8 cellular contexts compared by ENCODE assay signal in genomic region chr5:55505711-55506110, GRCh38. TPM values are rescaled to one million over a fixed set of nuclear protein-coding genes. Genes with fewer than 3 reads are reported as not detected.
DNase-seq lines count a peak whose midpoint lies in the region; ATAC-seq and TF ChIP-seq lines count a peak whose summit lies in the region.
"Not testable (repeated sequence)": the region's sequence is repeated elsewhere in the genome, so short reads cannot be mapped to it uniquely, and the experiment has no call there.

No MANE protein-coding gene starts in this region.

- not testable (repeated sequence) for H3K4me1 ChIP-seq in GM23338 (ENCODE audit: insufficient read depth); H9 (ENCODE audit: insufficient read depth, low read length); neuronal stem cell (ENCODE audit: control insufficient read depth in 2 of 2, insufficient read depth in 1 of 2, low read depth in 1 of 2, low read length in 2 of 2); trophoblast cell (ENCODE audit: control insufficient read depth in 1 of 2, insufficient read depth in 2 of 2, low read length in 2 of 2)
- peaks cover 3 to 45% (median 38%) of the 10 kb centered on the region in 5 donors for H3K4me1 ChIP-seq in subcutaneous abdominal adipose tissue (ENCODE audit: control insufficient read depth in 5 of 5, insufficient read depth in 5 of 5, low read length in 5 of 5)
- peaks cover 33 to 41% of the 10 kb centered on the region in 2 donors for H3K4me1 ChIP-seq in thyroid gland

- not testable (repeated sequence) for TF ChIP-seq CTCF in GM23338 (conservative IDR thresholded peaks at IDR 0.05; ENCODE audit: low read depth in 2 of 2); H9 (conservative IDR thresholded peaks at IDR 0.05); WTC11 (IDR thresholded peaks at IDR 0.05); nephron (IDR thresholded peaks at IDR 0.05; ENCODE audit: unreplicated experiment in 3 of 3); thyroid gland (IDR thresholded peaks at IDR 0.05)

- not testable (repeated sequence) for H3K9me2 ChIP-seq in GM23338 (ENCODE audit: insufficient read depth)

- not testable (repeated sequence) for H3K27me3 ChIP-seq in GM23338 (ENCODE audit: insufficient read depth); H9 (ENCODE audit: insufficient read depth, low read length); neuronal stem cell (ENCODE audit: control insufficient read depth in 3 of 3, insufficient read depth in 3 of 3, low read depth in 1 of 3, low read length in 3 of 3); trophoblast cell (ENCODE audit: insufficient read depth, low read length); subcutaneous abdominal adipose tissue (ENCODE audit: control insufficient read depth in 5 of 5, insufficient read depth in 4 of 5, low read length in 5 of 5); thyroid gland

- H3F3A ChIP-seq in GM23338 (replicated peaks; ENCODE audit: low read depth) = not testable (repeated sequence)

- CTCF ChIA-PET in WTC11 (lab: Charles Lee) = not testable (repeated sequence)

- H3K79me1 ChIP-seq in H9 (ENCODE audit: insufficient read depth, low read depth, low read length, poor library complexity, severe bottlenecking) = peaks cover 11% of the 10 kb centered on the region
- not testable (repeated sequence) for H3K79me1 ChIP-seq in neuronal stem cell (ENCODE audit: low read depth, low read length); trophoblast cell (ENCODE audit: low read length)

- H3K27me3 Mint-ChIP-seq in GM23338 (ENCODE audit: insufficient read depth, low read depth, poor library complexity); H9 (ENCODE audit: low read depth); WTC11 (ENCODE audit: low read depth); nephron (ENCODE audit: low read depth): not testable (repeated sequence)

- WGBS in H9 (ENCODE audit: extremely low coverage, insufficient read length, low lambda C conversion rate) = no CpG with 5 or more reads among the region's 6 CpGs
- no CpG with 5 or more reads among the region's 6 CpGs for WGBS in neuronal stem cell (ENCODE audit: extremely low coverage in 2 of 2, insufficient read length in 2 of 2, insufficient replicate concordance in 1 of 2), 2 donors
- no CpG with 5 or more reads among the region's 6 CpGs for WGBS in trophoblast cell (ENCODE audit: extremely low coverage, insufficient coverage, insufficient read length)
- WGBS in thyroid gland, 2 donors = 31 to 48% methylated on average over 6 of the region's 6 CpGs

- H4K91ac ChIP-seq in H9 (ENCODE audit: insufficient read length, low read depth, low read length); neuronal stem cell (ENCODE audit: low read depth, low read length, poor library complexity); trophoblast cell (ENCODE audit: low read depth, low read length): not testable (repeated sequence)

- H3K18ac ChIP-seq in H9 (ENCODE audit: insufficient read length, low read depth, low read length); neuronal stem cell (ENCODE audit: low read length); trophoblast cell (ENCODE audit: low read length): not testable (repeated sequence)

- not testable (repeated sequence) for H3K23me2 ChIP-seq in H9 (ENCODE audit: insufficient read length, low read depth, low read length, poor library complexity, severe bottlenecking)

- H2BK20ac ChIP-seq in H9 (ENCODE audit: low read depth, low read length, poor library complexity, severe bottlenecking) = not testable (repeated sequence)

- H3K36me3 ChIP-seq in GM23338 (ENCODE audit: insufficient read depth); neuronal stem cell (replicated peaks in 1 of 2; ENCODE audit: control insufficient read depth in 2 of 2, insufficient read depth in 2 of 2, low read length in 2 of 2); trophoblast cell (ENCODE audit: control insufficient read depth in 1 of 2, insufficient read depth in 2 of 2, low read length in 2 of 2); subcutaneous abdominal adipose tissue (ENCODE audit: control insufficient read depth in 5 of 5, insufficient read depth in 5 of 5, low read length in 5 of 5); thyroid gland: not testable (repeated sequence)

- not testable (repeated sequence) for H2BK15ac ChIP-seq in H9 (ENCODE audit: low read depth, low read length); neuronal stem cell (ENCODE audit: low read length)

- H4K12ac ChIP-seq in trophoblast cell (ENCODE audit: low read depth, low read length) = not testable (repeated sequence)

- not testable (repeated sequence) for TF ChIP-seq POLR2A in thyroid gland (IDR thresholded peaks at IDR 0.05)

- not testable (repeated sequence) for H2BK120ac ChIP-seq in H9 (ENCODE audit: low read depth, low read length, poor library complexity, severe bottlenecking); neuronal stem cell (ENCODE audit: low read depth, low read length); trophoblast cell (ENCODE audit: insufficient read depth, low read length, poor library complexity)

- H3K14ac ChIP-seq in H9 (ENCODE audit: insufficient read depth, low read length); neuronal stem cell (ENCODE audit: low read length); trophoblast cell (ENCODE audit: low read length): not testable (repeated sequence)

- H3K4me3 Mint-ChIP-seq in GM23338, H9, WTC11, nephron: not testable (repeated sequence)

- ATAC-seq in GM23338, WTC11: not testable (repeated sequence)

- not testable (repeated sequence) for H3K9me3 ChIP-seq in H9 (ENCODE audit: control insufficient read depth, low read depth, low read length); neuronal stem cell (replicated peaks in 1 of 2; ENCODE audit: control insufficient read depth in 2 of 2, insufficient read depth in 1 of 2, low read depth in 1 of 2, low read length in 2 of 2); trophoblast cell (ENCODE audit: insufficient read depth, low read depth, low read length); subcutaneous abdominal adipose tissue (ENCODE audit: control insufficient read depth in 5 of 5, low read length in 5 of 5); thyroid gland

- not testable (repeated sequence) for H3K9me3 Mint-ChIP-seq in GM23338, H9, WTC11, nephron

- peaks cover 92% of the 10 kb centered on the region for H3K79me2 ChIP-seq in GM23338 (replicated peaks; ENCODE audit: insufficient read depth)
- H3K79me2 ChIP-seq in H9 (ENCODE audit: insufficient read depth, low read length); trophoblast cell (ENCODE audit: control insufficient read depth, insufficient read depth, low read length, poor library complexity): not testable (repeated sequence)

- intact Hi-C loops in thyroid gland (cut with DNase I) = not testable (repeated sequence)

- H3K27ac Mint-ChIP-seq in GM23338 = not testable (repeated sequence)
- H3K27ac Mint-ChIP-seq in H9 (peak overlapping the region in 2 of 3 experiments; percentile 32 to 45; a peak in 2 of 7 replicates), WTC11 (peak overlapping the region; percentile 29), nephron (peak overlapping the region; percentile 71 to 83 (median 72))

- H2BK12ac ChIP-seq in H9 (ENCODE audit: insufficient read length, low read depth, low read length); neuronal stem cell (ENCODE audit: low read length); trophoblast cell (ENCODE audit: low read length): not testable (repeated sequence)

- not testable (repeated sequence) for H2AFZ ChIP-seq in GM23338; H9 (ENCODE audit: low read length); neuronal stem cell (ENCODE audit: low read length); trophoblast cell (ENCODE audit: insufficient read depth, low read length, poor library complexity)

- not testable (repeated sequence) for H2AK5ac ChIP-seq in H9 (ENCODE audit: insufficient read length, low read length); neuronal stem cell (ENCODE audit: low read depth, low read length); trophoblast cell (ENCODE audit: low read length)

- H3K27ac ChIP-seq in GM23338 (ENCODE audit: low read depth) (peak overlapping the region; percentile 34; the same call in 1 of the 2 replicates), subcutaneous abdominal adipose tissue (ENCODE audit: low read depth, low read length) (peak overlapping the region; percentile 42), thyroid gland (peak overlapping the region; percentile 1 to 81 (median 52))
- not testable (repeated sequence) for H3K27ac ChIP-seq in H9 (ENCODE audit: insufficient read length, low read depth, low read length); neuronal stem cell (replicated peaks; ENCODE audit: low read length); trophoblast cell (ENCODE audit: low read depth, low read length)

- H4K5ac ChIP-seq in H9 (ENCODE audit: insufficient read length, low read depth, low read length) = not testable (repeated sequence)

- H3T11ph ChIP-seq in H9 (ENCODE audit: low read length) = not testable (repeated sequence)

- not testable (repeated sequence) for H3K23ac ChIP-seq in H9 (ENCODE audit: insufficient read length, low read depth, low read length); neuronal stem cell (ENCODE audit: low read depth, low read length, poor library complexity); trophoblast cell (ENCODE audit: low read length)

- H3K4me3 ChIP-seq in GM23338; neuronal stem cell (ENCODE audit: low read length in 2 of 2); trophoblast cell (ENCODE audit: low read depth, low read length); subcutaneous abdominal adipose tissue (ENCODE audit: low read depth in 1 of 5, low read length in 5 of 5); thyroid gland (replicated peaks in 1 of 3): not testable (repeated sequence)

- H4K20me1 ChIP-seq in GM23338 (replicated peaks; ENCODE audit: insufficient read depth); H9 (ENCODE audit: control insufficient read depth, insufficient read depth, insufficient read length): not testable (repeated sequence)

- H3K4me1 Mint-ChIP-seq in GM23338 (peaks cover 26% of the 10 kb centered on the region), H9 (peaks cover 49 to 50% of the 10 kb centered on the region in 2 experiments), WTC11 (peaks cover 48% of the 10 kb centered on the region), nephron (peaks cover 61% of the 10 kb centered on the region)

- not testable (repeated sequence) for H3K56ac ChIP-seq in H9 (ENCODE audit: insufficient read length, low read depth, low read length)

- not testable (repeated sequence) for H3K9ac ChIP-seq in H9 (ENCODE audit: extremely low read depth, insufficient read length, low read length); neuronal stem cell (ENCODE audit: low read depth, low read length, poor library complexity); trophoblast cell (ENCODE audit: low read length); subcutaneous abdominal adipose tissue (ENCODE audit: low read length in 5 of 5)

- not testable (repeated sequence) for H3K36me3 Mint-ChIP-seq in GM23338 (ENCODE audit: low read depth); H9 (ENCODE audit: insufficient read depth in 1 of 3, low read depth in 3 of 3); WTC11; nephron (ENCODE audit: low read depth)

- H3K4ac ChIP-seq in H9 (ENCODE audit: low read depth, low read length); neuronal stem cell (ENCODE audit: low read length): not testable (repeated sequence)
- peak overlapping the region; percentile 62 for H3K4ac ChIP-seq in trophoblast cell (ENCODE audit: low read depth, low read length)

- not testable (repeated sequence) for H3K4me2 ChIP-seq in GM23338; H9 (ENCODE audit: insufficient read depth, insufficient read length, low read length); neuronal stem cell (ENCODE audit: insufficient read depth, low read length, poor library complexity, severe bottlenecking); trophoblast cell (ENCODE audit: low read length)

- DNase-seq in GM23338 (ENCODE audit: low spot score); H9; WTC11 (ENCODE audit: low spot score); neuronal stem cell (ENCODE audit: low spot score); trophoblast cell: not testable (repeated sequence)
- DNase-seq in thyroid gland = peak; percentile 54 to 70

- H4K8ac ChIP-seq in H9 (replicated peaks; ENCODE audit: insufficient read length, low read depth, low read length); trophoblast cell (ENCODE audit: low read depth, low read length): not testable (repeated sequence)
- peak overlapping the region; percentile 17 for H4K8ac ChIP-seq in neuronal stem cell (ENCODE audit: low read depth, low read length)

- not testable (repeated sequence) for H2BK5ac ChIP-seq in H9 (ENCODE audit: insufficient read length, low read length); neuronal stem cell (ENCODE audit: low read length); trophoblast cell (ENCODE audit: low read depth, low read length, poor library complexity)

- POLR2A ChIA-PET in WTC11 (lab: Charles Lee) = not testable (repeated sequence)

RNA-seq across cellular contexts. Expression of gene PLPP1, which starts 29.1 kb away (rescaled TPM):
- total RNA-seq in GM23338 (2014; rRNA removed; shearing (Covaris generic)) = 92.0 and 97.1 TPM in 2 replicates
- 39.1 and 42.1 TPM in 2 replicates for polyA plus RNA-seq in GM23338 (2016; fragmentation: Nextera tagmentation; extraction: Ambion mirVana)
- 80.7 and 85.9 TPM in 2 replicates for total RNA-seq in H9 (2021)
- total RNA-seq in WTC11 (2021) = 38.2 to 43.2 TPM (median 40.9 TPM) in 3 replicates
- polyA plus RNA-seq in neuronal stem cell (2013, experiment 1 of 2) = 13.3 TPM
- polyA plus RNA-seq in neuronal stem cell (2013, experiment 2 of 2) = 13.4 TPM
- polyA plus RNA-seq in trophoblast cell (2013) = 87.5 and 92.7 TPM in 2 replicates
- total RNA-seq in thyroid gland = 100 to 1,000 TPM; 172 to 284 (median 248) TPM
